17 cellular contexts compared by ENCODE assay signal in the genomic region with DNA sequence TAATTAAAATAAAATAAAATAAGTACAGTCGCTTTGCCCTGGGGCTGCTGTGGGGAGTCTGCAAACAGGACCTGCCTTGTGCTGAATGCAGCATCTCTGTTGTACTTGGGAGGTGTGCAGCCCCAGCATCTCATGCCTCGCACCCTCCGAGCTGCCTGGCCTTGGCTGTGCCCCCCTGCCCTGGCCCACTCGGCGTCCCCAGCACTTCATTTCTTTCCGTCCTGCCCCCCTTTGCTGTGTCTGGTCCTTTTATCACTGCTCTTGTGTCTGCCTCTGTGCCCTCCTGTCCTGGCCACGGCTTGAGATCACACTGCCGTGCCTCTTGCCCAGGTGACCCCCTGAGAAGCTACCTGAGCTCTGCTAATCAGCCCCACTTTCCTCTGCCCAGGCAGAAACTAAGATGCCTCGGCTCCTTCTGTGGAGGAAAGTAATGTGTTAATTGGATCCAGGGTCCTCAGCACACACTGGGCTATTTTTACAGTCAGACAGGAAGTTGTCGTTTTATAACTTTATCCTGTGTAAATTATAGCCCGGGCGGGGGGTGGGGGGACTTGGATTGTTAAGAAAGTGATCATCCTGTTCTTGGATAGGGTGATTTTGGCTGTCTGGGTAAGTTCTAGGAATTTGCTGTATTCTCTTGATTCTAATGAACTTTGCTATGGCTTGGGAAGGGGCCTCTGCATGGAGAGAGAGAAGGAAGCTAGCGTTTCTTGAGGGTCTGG.
DNase-seq lines count a peak whose midpoint lies in the region; ATAC-seq, FAIRE-seq and TF ChIP-seq lines count a peak whose summit lies in the region.
"Had no signal": no experiment of that assay in that cellular context is flagged by ENCODE, and none has a peak within 500 bp of the region (broad histone marks: within the 10 kb centered on the region; RNA-seq: fewer than 3 reads in every experiment).

No MANE protein-coding gene starts in this region.

- H2BK15ac ChIP-seq in H1 (ENCODE audit: low read length): no peak overlapping the region

- 83% methylated on average over 11 of the region's 13 CpGs; no CpG with 5 or more reads in 1 of the 2 experiments for WGBS in H1 (ENCODE audit: extremely low coverage in 1 of 2, insufficient coverage in 1 of 2, insufficient read length in 1 of 2, insufficient replicate concordance in 2 of 2, low coverage in 1 of 2, low lambda C conversion rate in 2 of 2, missing lambda C conversion rate in 1 of 2), 2 experiments

- no peak overlapping the region for H4K5ac ChIP-seq in H1 (ENCODE audit: insufficient read length, low read depth, low read length)

- POLR2A ChIA-PET in A673 (lab: Charles Lee; ENCODE audit: low non-redundant PET): no interaction called here
- POLR2A ChIA-PET in H1 (lab: Charles Lee; ENCODE audit: partially characterized antibody): interaction anchor here (0.6 kb wide), 3 partner anchors 52 to 149 kb away, joined by 3 to 4 read pairs (median 3); no protein-coding TSS in a partner anchor

- FAIRE-seq in H1 (lab: Jason Lieb, UNC): no peak
- FAIRE-seq: A204.1 had no signal

- no peak overlapping the region for H2AFZ ChIP-seq in H1 (ENCODE audit: low read length)

- no peak for ATAC-seq in HG03442 (IDR thresholded peaks at IDR 0.05; ENCODE audit: unreplicated experiment)
- ATAC-seq: PC-3 had no signal

- no peak for TF ChIP-seq POLR2A in H1 (IDR thresholded peaks at IDR 0.05; ENCODE audit: control extremely low read depth in 1 of 2, low read depth in 2 of 2, low read length in 2 of 2)

- H3K4ac ChIP-seq in H1 (replicated peaks; ENCODE audit: insufficient read length, low read depth, low read length): no peak overlapping the region

- peaks cover 9% of the 10 kb centered on the region for H3K9me3 Mint-ChIP-seq in nephron progenitor cell
- no peaks in the 10 kb centered on the region for H3K9me3 Mint-ChIP-seq in activated T-cell treated with anti-CD3 and anti-CD28 coated beads, Interleukin-2, amount 50 U/mL, for 24 hours
- no peaks in the 10 kb centered on the region for H3K9me3 Mint-ChIP-seq in activated naive CD4-positive, alpha-beta T cell treated with anti-CD3 and anti-CD28 coated beads, Interleukin-2, amount 10 ng/mL, durations not matched to agents 7 days and 5 days

- no peak overlapping the region for H3K56ac ChIP-seq in H1 (replicated peaks; ENCODE audit: insufficient read length, low read depth, low read length)

- H3K4me1 ChIP-seq in A673 (ENCODE audit: insufficient read depth, low read length, poor library complexity, severe bottlenecking) (peaks cover 43% of the 10 kb centered on the region), H1 (replicated peaks in 1 of 4; ENCODE audit: control insufficient read depth in 3 of 4, insufficient read depth in 4 of 4, low read length in 3 of 4) (peaks cover 0 to 7% (median under 1%) of the 10 kb centered on the region in 4 experiments; a peak in 4 of 7 replicates)

- intact Hi-C loops in A673 (cut with micrococcal nuclease; ENCODE audit: unreplicated experiment): no loop called here

- H3K4me2 ChIP-seq in H1 (ENCODE audit: insufficient read depth in 1 of 2, low read depth in 2 of 2, low read length in 2 of 2): no peak overlapping the region

- CTCF ChIA-PET in A673 (lab: Charles Lee) (no interaction called here), H1 (lab: Charles Lee; ENCODE audit: partially characterized antibody) (interaction anchor here (1.0 to 4.6 kb wide), 4 partner anchors 11 to 64 kb away, joined by 3 to 28 read pairs (median 3); no protein-coding TSS in a partner anchor)
- CTCF ChIA-PET in activated naive CD4-positive, alpha-beta T cell treated with anti-CD3 and anti-CD28 coated beads, Interleukin-2, amount 10 ng/mL, durations not matched to agents 7 days and 5 days (lab: Charles Lee): no interaction called here

- no peak overlapping the region for H2BK120ac ChIP-seq in H1 (replicated peaks; ENCODE audit: low read depth, low read length)

- peak overlapping the region; percentile 71 for H3K27ac Mint-ChIP-seq in nephron progenitor cell
- no peak overlapping the region for H3K27ac Mint-ChIP-seq in activated T-cell treated with anti-CD3 and anti-CD28 coated beads, Interleukin-2, amount 50 U/mL, for 24 hours
- no peak overlapping the region for H3K27ac Mint-ChIP-seq in activated naive CD4-positive, alpha-beta T cell treated with anti-CD3 and anti-CD28 coated beads, Interleukin-2, amount 10 ng/mL, durations not matched to agents 7 days and 5 days
- H3K27ac Mint-ChIP-seq: CD4-positive, alpha-beta memory T cell had no signal

- DNase-seq in A673 (ENCODE audit: low spot score) (peak; percentile 86), KBM-7 (peak; percentile 13), H1 (ENCODE audit: low read depth in 1 of 2, low spot score in 2 of 2) (no peak), nephron progenitor cell (no peak), NCI-H146 treated with DMSO at 0.1 percent for 48 hours (lab: John Stamatoyannopoulos, UW; ENCODE audit: unreplicated experiment) (no peak)
- DNase-seq in activated T-cell treated with anti-CD3 and anti-CD28 coated beads, Interleukin-2, amount 50 U/mL, for 24 hours: no peak
- no peak for DNase-seq in activated naive CD4-positive, alpha-beta T cell treated with anti-CD3 and anti-CD28 coated beads, Interleukin-2, amount 10 ng/mL, durations not matched to agents 7 days and 5 days
- DNase-seq: CD4-positive, alpha-beta memory T cell; NCI-H1436 treated with DMSO at 0.1 percent for 48 hours; NCI-H2081 treated with DMSO at 0.1 percent for 48 hours; NCI-H345; NK-92 treated with Interleukin-12 subunit alpha and Interleukin-12 subunit beta, amount 100 ng/mL, for 24 hours; PC-3 had no signal

- peaks cover 19% of the 10 kb centered on the region for H3K36me3 Mint-ChIP-seq in nephron progenitor cell (ENCODE audit: low read depth)
- H3K36me3 Mint-ChIP-seq in activated T-cell treated with anti-CD3 and anti-CD28 coated beads, Interleukin-2, amount 50 U/mL, for 24 hours (ENCODE audit: low read depth): no peaks in the 10 kb centered on the region
- H3K36me3 Mint-ChIP-seq in activated naive CD4-positive, alpha-beta T cell treated with anti-CD3 and anti-CD28 coated beads, Interleukin-2, amount 10 ng/mL, durations not matched to agents 7 days and 5 days: no peaks in the 10 kb centered on the region
- H3K36me3 Mint-ChIP-seq: CD4-positive, alpha-beta memory T cell had no signal

- H4K91ac ChIP-seq in H1 (replicated peaks; ENCODE audit: insufficient read length, low read length): no peak overlapping the region

- 0 out of 2 replicates have a peak overlapping the region, but pooled peaks have one; percentile 53 for H2AK5ac ChIP-seq in H1 (ENCODE audit: low read depth, low read length)

- no peaks in the 10 kb centered on the region for H3K27me3 Mint-ChIP-seq in nephron progenitor cell (ENCODE audit: low read depth, poor library complexity)
- peaks cover 44% of the 10 kb centered on the region for H3K27me3 Mint-ChIP-seq in activated T-cell treated with anti-CD3 and anti-CD28 coated beads, Interleukin-2, amount 50 U/mL, for 24 hours
- peaks cover 16% of the 10 kb centered on the region for H3K27me3 Mint-ChIP-seq in activated naive CD4-positive, alpha-beta T cell treated with anti-CD3 and anti-CD28 coated beads, Interleukin-2, amount 10 ng/mL, durations not matched to agents 7 days and 5 days

- H3K18ac ChIP-seq in H1 (ENCODE audit: extremely low read depth, low read length): peak overlapping the region; percentile 32; the same call in 1 of the 2 replicates

- no peak overlapping the region for H3K14ac ChIP-seq in H1 (ENCODE audit: insufficient read length)

- H3K27ac ChIP-seq in A673 (ENCODE audit: low read depth, low read length, poor library complexity, severe bottlenecking): no peak overlapping the region
- 0 out of 2 replicates have a peak overlapping the region, but pooled peaks have one; percentile 36 for H3K27ac ChIP-seq in H1 (ENCODE audit: low read depth, low read length)
- H3K27ac ChIP-seq: SJSA1 had no signal

- H3K27me3 ChIP-seq in A673 (replicated peaks; ENCODE audit: insufficient read depth, low read depth, low read length, poor library complexity) (no peaks in the 10 kb centered on the region), H1 (replicated peaks in 1 of 4; ENCODE audit: control insufficient read depth in 3 of 4, extremely low read depth in 1 of 4, insufficient read depth in 3 of 4, low read length in 3 of 4) (no peaks in the 10 kb centered on the region)
- H3K27me3 ChIP-seq: SJSA1 had no signal

- H2BK5ac ChIP-seq in H1 (ENCODE audit: low read depth, low read length): 0 out of 2 replicates have a peak overlapping the region, but pooled peaks have one; percentile 5

- peaks cover 8 to 11% of the 10 kb centered on the region in 2 experiments for H4K20me1 ChIP-seq in H1 (replicated peaks in 1 of 2; ENCODE audit: control insufficient read depth in 1 of 2, insufficient read depth in 2 of 2, low read length in 2 of 2)

- no peaks in the 10 kb centered on the region for H3K23me2 ChIP-seq in H1 (ENCODE audit: low read depth, low read length)

- no peak for TF ChIP-seq EP300 in H1 (IDR thresholded peaks at IDR 0.05; ENCODE audit: borderline replicate concordance in 1 of 2, low read depth in 2 of 2, low read length in 2 of 2)

- no peak overlapping the region for H3K23ac ChIP-seq in H1 (ENCODE audit: insufficient read length)

- H3K79me2 ChIP-seq in H1 (ENCODE audit: control insufficient read depth in 1 of 2, insufficient read depth in 2 of 2, low read length in 2 of 2): peaks cover 2 to 90% of the 10 kb centered on the region in 2 experiments

- no peak overlapping the region for H3K4me3 Mint-ChIP-seq in nephron progenitor cell
- no peak overlapping the region for H3K4me3 Mint-ChIP-seq in activated T-cell treated with anti-CD3 and anti-CD28 coated beads, Interleukin-2, amount 50 U/mL, for 24 hours
- no peak overlapping the region for H3K4me3 Mint-ChIP-seq in activated naive CD4-positive, alpha-beta T cell treated with anti-CD3 and anti-CD28 coated beads, Interleukin-2, amount 10 ng/mL, durations not matched to agents 7 days and 5 days

- H3K4me1 Mint-ChIP-seq in nephron progenitor cell: peaks cover 49% of the 10 kb centered on the region
- H3K4me1 Mint-ChIP-seq in activated T-cell treated with anti-CD3 and anti-CD28 coated beads, Interleukin-2, amount 50 U/mL, for 24 hours (ENCODE audit: low read depth): no peaks in the 10 kb centered on the region
- H3K4me1 Mint-ChIP-seq in activated naive CD4-positive, alpha-beta T cell treated with anti-CD3 and anti-CD28 coated beads, Interleukin-2, amount 10 ng/mL, durations not matched to agents 7 days and 5 days: no peaks in the 10 kb centered on the region
- H3K4me1 Mint-ChIP-seq: CD4-positive, alpha-beta memory T cell had no signal

- peak overlapping the region; percentile 4; the same call in 1 of the 2 replicates for H4K8ac ChIP-seq in H1 (ENCODE audit: extremely low read depth, insufficient read depth, low read length)

- no peak overlapping the region; a peak in 1 of 7 replicates for H3K9ac ChIP-seq in H1 (replicated peaks in 1 of 4; ENCODE audit: extremely low read depth in 1 of 4, low read depth in 3 of 4, low read length in 3 of 4)

- no TSS peak for BruUV-seq in A673 (replicated peaks; lab: Mats Ljungman, UMichigan)

- TF ChIP-seq CTCF in A673 (conservative IDR thresholded peaks at IDR 0.05; ENCODE audit: low read depth, low read length) (no peak), H1 (IDR thresholded peaks at IDR 0.05; ENCODE audit: control extremely low read depth in 1 of 3, insufficient read depth in 1 of 3, low read depth in 1 of 3, low read length in 3 of 3) (no peak), nephron progenitor cell (IDR thresholded peaks at IDR 0.05) (no peak)

- H3K79me1 ChIP-seq in H1 (ENCODE audit: low read depth, low read length): peaks cover 23% of the 10 kb centered on the region

- H3K36me3 ChIP-seq in A673 (ENCODE audit: insufficient read depth, low read length, poor library complexity, severe bottlenecking) (no peaks in the 10 kb centered on the region), H1 (ENCODE audit: control insufficient read depth in 2 of 4, insufficient read depth in 4 of 4, low read length in 3 of 4) (no peaks in the 10 kb centered on the region)
- H3K36me3 ChIP-seq: HAP-1, SJSA1 had no signal

- H3K4me3 ChIP-seq in A673 (ENCODE audit: low read depth, low read length, poor library complexity, severe bottlenecking) (no peak overlapping the region), H1 (ENCODE audit: extremely low read depth in 1 of 4, insufficient read depth in 2 of 4, low read depth in 3 of 4, low read length in 4 of 4) (no peak overlapping the region)
- H3K4me3 ChIP-seq: HAP-1, SJSA1 had no signal

- no peak overlapping the region for H2BK20ac ChIP-seq in H1 (ENCODE audit: low read length)

- TF ChIP-seq RAD21 in H1 (IDR thresholded peaks at IDR 0.05 in 1 of 2, conservative IDR thresholded peaks at IDR 0.05 in 1 of 2; ENCODE audit: low read depth in 2 of 2, low read length in 2 of 2): no peak

- H2BK12ac ChIP-seq in H1 (ENCODE audit: low read depth, low read length): no peak overlapping the region

- in situ Hi-C loops in KBM-7 (cut with MboI; ENCODE audit: low pct_unique_long_range_greater_than_20kb, low sequenced_read_pairs): no loop called here

- H3K9me3 ChIP-seq in A673 (ENCODE audit: low read depth, low read length, poor library complexity, severe bottlenecking): peaks cover 2% of the 10 kb centered on the region
- peaks cover 2 to 5% of the 10 kb centered on the region in 2 experiments; a peak in 3 of 4 replicates for H3K9me3 ChIP-seq in H1 (ENCODE audit: insufficient read depth in 2 of 2, low read depth in 1 of 2, low read length in 1 of 2)
- H3K9me3 ChIP-seq: HAP-1 had no signal

Comparison
In these comparisons a context has a peak if more than half of its experiments do, and no peak if none do; other contexts are left out.
1. DNase-seq: peak in A673 (single experiment) and KBM-7 (single experiment); none in H1 (0 of 2), nephron progenitor cell (single experiment), activated T-cell treated with anti-CD3 and anti-CD28 coated beads, Interleukin-2, amount 50 U/mL, for 24 hours (single experiment), activated naive CD4-positive, alpha-beta T cell treated with anti-CD3 and anti-CD28 coated beads, Interleukin-2, amount 10 ng/mL, durations not matched to agents 7 days and 5 days (single experiment) and NCI-H146 treated with DMSO at 0.1 percent for 48 hours (single experiment).